In genomic region chr22:37121887-37122591, GRCh38 we compare ENCODE assay signal across 8 cellular contexts. TPM values are rescaled to one million over a fixed set of nuclear protein-coding genes. Genes with fewer than 3 reads are reported as not detected.
DNase-seq lines count a peak whose midpoint lies in the region; ATAC-seq and TF ChIP-seq lines count a peak whose summit lies in the region.

No MANE protein-coding gene starts in this region.

- H3K27ac ChIP-seq in CD4-positive, alpha-beta T cell (ENCODE audit: low read depth, low read length) = peak overlapping the region; percentile 96
- no peak overlapping the region for H3K27ac ChIP-seq in gastroesophageal sphincter

- H3K27me3 ChIP-seq in CD4-positive, alpha-beta T cell (ENCODE audit: control insufficient read depth, insufficient read depth, low read length) = no peaks in the 10 kb centered on the region
- peaks cover 50% of the 10 kb centered on the region for H3K27me3 ChIP-seq in gastroesophageal sphincter

- intact Hi-C loops in CD4-positive, alpha-beta T cell (cut with DNase I, micrococcal nuclease) = loop anchor here (1.0 to 5.0 kb wide), 6 partner anchors 27 to 77 kb away; partner anchors contain the start of gene IL2RB (in 1 of the 2)

- H3K27ac Mint-ChIP-seq in CD4-positive, alpha-beta T cell = peak overlapping the region; percentile 95

- no peaks in the 10 kb centered on the region for H3K9me3 ChIP-seq in CD4-positive, alpha-beta T cell (ENCODE audit: control insufficient read depth, low read length)
- no peaks in the 10 kb centered on the region for H3K9me3 ChIP-seq in gastroesophageal sphincter

- no peak for TF ChIP-seq POLR2A in gastroesophageal sphincter (IDR thresholded peaks at IDR 0.05)

- TF ChIP-seq EP300 in gastroesophageal sphincter (IDR thresholded peaks at IDR 0.05) = no peak

- POLR2A ChIA-PET in CD4-positive, alpha-beta T cell (lab: Charles Lee) = interaction anchor here (0.6 to 4.5 kb wide), 27 partner anchors 10 to 486 kb away, joined by 3 to 44 read pairs (median 4); partner anchors contain the start of genes GGA1, IFT27, IL2RB and KCTD17

- no peaks in the 10 kb centered on the region for H3K27me3 Mint-ChIP-seq in CD4-positive, alpha-beta T cell

- peak; percentile 95 for ATAC-seq in CD4-positive, alpha-beta T cell (ENCODE audit: poor library complexity)
- ATAC-seq in GM21360 (IDR thresholded peaks at IDR 0.05; ENCODE audit: unreplicated experiment) = peak; percentile 69
- no peak for ATAC-seq in gastroesophageal sphincter

- peaks cover 10% of the 10 kb centered on the region for H3K36me3 Mint-ChIP-seq in CD4-positive, alpha-beta T cell (ENCODE audit: low read depth)

- no peaks in the 10 kb centered on the region for H3K4me1 ChIP-seq in gastroesophageal sphincter

- WGBS in gastroesophageal sphincter (ENCODE audit: low coverage in 1 of 2), 2 donors = 24 to 35% methylated on average over 4 to 7 of the region's 15 CpGs

- H3K9me3 Mint-ChIP-seq in CD4-positive, alpha-beta T cell = no peaks in the 10 kb centered on the region

- peaks cover 52% of the 10 kb centered on the region for H3K4me1 Mint-ChIP-seq in CD4-positive, alpha-beta T cell (ENCODE audit: low read depth)

- DNase-seq in CD4-positive, alpha-beta T cell = peak; percentile 78 to 95 (median 86)
- peak; percentile 71 for DNase-seq in HT1080 (ENCODE audit: low read depth)
- DNase-seq in activated CD4-positive, alpha-beta T cell treated with anti-CD3 and anti-CD28 coated beads, Interleukin-2, amount 50 U/mL, for 1 hour = peak; percentile 89
- peak; percentile 81 for DNase-seq in effector CD8-positive, alpha-beta T cell (lab: John Stamatoyannopoulos, UW)
- DNase-seq in stimulated activated CD4-positive, alpha-beta T cell treated with anti-CD3 and anti-CD28 coated beads, Interleukin-1b, Interleukin-23, amount 100 ng/mL, for 48 hours = peak; percentile 97
- no peak for DNase-seq in NCI-H187 (lab: John Stamatoyannopoulos, UW)

- CTCF ChIA-PET in CD4-positive, alpha-beta T cell (lab: Charles Lee) = interaction anchor here (0.5 to 2.9 kb wide), 14 partner anchors 9 to 482 kb away, joined by 3 to 24 read pairs (median 5); partner anchors contain the start of genes CYTH4, IL2RB and KCTD17

- H3K4me3 Mint-ChIP-seq in CD4-positive, alpha-beta T cell = peak overlapping the region; percentile 84

- TF ChIP-seq CTCF in CD4-positive, alpha-beta T cell (IDR thresholded peaks at IDR 0.05) = peak; percentile 35
- peak in 1 of 4 experiments; percentile 6 for TF ChIP-seq CTCF in gastroesophageal sphincter (IDR thresholded peaks at IDR 0.05)

- H3K4me3 ChIP-seq in gastroesophageal sphincter = no peak overlapping the region

- no peaks in the 10 kb centered on the region for H3K36me3 ChIP-seq in gastroesophageal sphincter

RNA-seq across cellular contexts. Expression of gene TMPRSS6, which starts 12.5 kb away (rescaled TPM):
- under 1 TPM; 0.19 to 0.39 TPM for total RNA-seq in CD4-positive, alpha-beta T cell
- total RNA-seq in HT1080 (2014; rRNA removed; shearing (Covaris generic)) = 0.11 TPM in 1 of 2 replicates, not detected in the other
- polyA plus RNA-seq in HT1080 (2015; cell fraction: cytosol; rRNA removed) = not detected in 2 replicates
- polyA plus RNA-seq in HT1080 (2015; cell fraction: nucleus; rRNA removed) = not detected in 2 replicates
- total RNA-seq in gastroesophageal sphincter = not detected

RNA-seq across cellular contexts. Expression of gene IL2RB, which starts 27.7 kb away (rescaled TPM):
- 10 to 100 TPM; 47.5 to 49.6 TPM for total RNA-seq in CD4-positive, alpha-beta T cell
- total RNA-seq in HT1080 (2014; rRNA removed; shearing (Covaris generic)) = 0.06 and 0.63 TPM in 2 replicates
- 0.66 and 0.67 TPM in 2 replicates for polyA plus RNA-seq in HT1080 (2015; cell fraction: cytosol; rRNA removed)
- polyA plus RNA-seq in HT1080 (2015; cell fraction: nucleus; rRNA removed) = 0.29 and 0.44 TPM in 2 replicates
- total RNA-seq in gastroesophageal sphincter = 1 to 10 TPM in 1 of 4 donors, under 1 TPM in 3; 0.07 to 3.1 (median 0.29) TPM

Comparison
In these comparisons a context has a peak if more than half of its experiments do, and no peak if none do; other contexts are left out.
1. DNase-seq: peak in CD4-positive, alpha-beta T cell (10 of 10), HT1080 (single experiment), activated CD4-positive, alpha-beta T cell treated with anti-CD3 and anti-CD28 coated beads, Interleukin-2, amount 50 U/mL, for 1 hour (single experiment), effector CD8-positive, alpha-beta T cell (single experiment) and stimulated activated CD4-positive, alpha-beta T cell treated with anti-CD3 and anti-CD28 coated beads, Interleukin-1b, Interleukin-23, amount 100 ng/mL, for 48 hours (single experiment); none in NCI-H187 (0 of 2).
2. RNA of gene IL2RB, which starts 27.7 kb away (total RNA-seq): 47.5 to 49.6 TPM in CD4-positive, alpha-beta T cell; 0.07 to 3.1 TPM in gastroesophageal sphincter and 0.06 to 0.63 TPM in HT1080; every median in the first group is over 10 times any median in the second.